In genomic region chr10:119177708-119178370, GRCh38 we compare ENCODE assay signal across 8 cellular contexts. TPM values are rescaled to one million over a fixed set of nuclear protein-coding genes. Genes with fewer than 3 reads are reported as not detected.
DNase-seq lines count a peak whose midpoint lies in the region; ATAC-seq and TF ChIP-seq lines count a peak whose summit lies in the region.

No MANE protein-coding gene starts in this region.

- TF ChIP-seq POLR2A in adrenal gland (IDR thresholded peaks at IDR 0.05) (no peak), stomach (IDR thresholded peaks at IDR 0.05) (no peak)

- H3K4me1 ChIP-seq in KMS-11 (ENCODE audit: low read depth, poor library complexity, severe bottlenecking), result peaks cover 24% of the 10 kb centered on the region
- peaks cover 10 to 37% of the 10 kb centered on the region in 2 donors for H3K4me1 ChIP-seq in adrenal gland (replicated peaks in 1 of 2)
- peaks cover 5 to 23% of the 10 kb centered on the region in 2 donors for H3K4me1 ChIP-seq in left lung
- H3K4me1 ChIP-seq in stomach, result peaks cover 9 to 48% (median 30%) of the 10 kb centered on the region in 4 donors

- H3K9me3 ChIP-seq in adrenal gland (replicated peaks in 1 of 3) (no peaks in the 10 kb centered on the region), left lung (no peaks in the 10 kb centered on the region), stomach (no peaks in the 10 kb centered on the region)

- in situ Hi-C loops in ACHN (cut with HindIII; ENCODE audit: low pct_ligation_motif_present, low pct_unique_long_range_greater_than_20kb, low sequenced_read_pairs), result no loop called here

- H3K9ac ChIP-seq in KMS-11, result peak overlapping the region; percentile 73

- H2AFZ ChIP-seq in KMS-11 (ENCODE audit: low read depth), result peak overlapping the region; percentile 60

- peak overlapping the region; percentile 48 for H3K27ac ChIP-seq in KMS-11
- H3K27ac ChIP-seq in adrenal gland, result peak overlapping the region in 4 of 5 donors; percentile 47 to 98 (median 88)
- H3K27ac ChIP-seq in left lung, result peak overlapping the region; percentile 84 to 90
- H3K27ac ChIP-seq in stomach, result peak overlapping the region; percentile 86 to 96 (median 94)

- H3K79me2 ChIP-seq in KMS-11 (ENCODE audit: insufficient read depth, low read depth), result peaks cover 29% of the 10 kb centered on the region

- intact Hi-C loops in adrenal gland (cut with DNase I) (no loop called here), left lung (cut with DNase I) (no loop called here), stomach (cut with DNase I; ENCODE audit: low total_unique reads) (no loop called here)

- no peak for TF ChIP-seq CTCF in KMS-11 (conservative IDR thresholded peaks at IDR 0.05; ENCODE audit: low read depth, low read length)
- no peak for TF ChIP-seq CTCF in adrenal gland (IDR thresholded peaks at IDR 0.05)
- TF ChIP-seq CTCF in left lung (IDR thresholded peaks at IDR 0.05), result no peak
- no peak for TF ChIP-seq CTCF in stomach (IDR thresholded peaks at IDR 0.05)

- WGBS in adrenal gland, 4 donors, result 20 to 22% (median 21%) methylated on average over 21 of the region's 21 CpGs
- 6 to 18% (median 7%) methylated on average over 21 of the region's 21 CpGs for WGBS in stomach, 5 donors

- H3K36me3 ChIP-seq in KMS-11 (ENCODE audit: insufficient read depth) (no peaks in the 10 kb centered on the region), adrenal gland (replicated peaks in 1 of 2) (peaks cover 0 to 17% of the 10 kb centered on the region in 2 donors), left lung (peaks cover under 1 to 27% of the 10 kb centered on the region in 2 donors), stomach (peaks cover 20 to 40% (median 31%) of the 10 kb centered on the region in 4 donors)

- H3K27me3 ChIP-seq in KMS-11 (ENCODE audit: insufficient read depth, low read depth), result no peaks in the 10 kb centered on the region
- no peaks in the 10 kb centered on the region for H3K27me3 ChIP-seq in adrenal gland
- H3K27me3 ChIP-seq in left lung, result no peaks in the 10 kb centered on the region
- H3K27me3 ChIP-seq in stomach, result no peaks in the 10 kb centered on the region

- peak overlapping the region; percentile 83 for H3K4me2 ChIP-seq in KMS-11

- H3K4me3 ChIP-seq in KMS-11 (IDR thresholded peaks at IDR 0.05; ENCODE audit: insufficient read depth, low read depth, low read length) (no peak overlapping the region), adrenal gland (peak overlapping the region; percentile 20 to 89 (median 61)), left lung (peak overlapping the region; percentile 73 to 80), stomach (peak overlapping the region; percentile 54 to 94 (median 84))

- ATAC-seq in left lung, result peak; percentile 34

- no peaks in the 10 kb centered on the region for H4K20me1 ChIP-seq in KMS-11 (ENCODE audit: insufficient read depth)

- TF ChIP-seq EP300 in stomach (IDR thresholded peaks at IDR 0.05), result no peak

- peak; percentile 11 for DNase-seq in activated T-cell treated with anti-CD3 and anti-CD28 coated beads for 1 hour (ENCODE audit: low read depth)
- no peak for DNase-seq in activated T-cell treated with anti-CD3 and anti-CD28 coated beads, Interleukin-2, amount 50 U/mL, for 1 hour
- DNase-seq in adrenal gland, result peak in 2 of 7 donors; percentile 22 to 28
- no peak for DNase-seq in left lung
- DNase-seq in stomach, result no peak
- DNase-seq in amniotic stem cell (lab: John Stamatoyannopoulos, UW), result no peak
- DNase-seq in ACHN, result no peak

RNA-seq across cellular contexts. Expression of gene PRDX3, which starts 0.8 kb away (rescaled TPM):
- total RNA-seq in adrenal gland (100 to 1,000 TPM; 306 to 628 (median 425) TPM), left lung (100 to 1,000 TPM; 122 to 123 TPM), stomach (100 to 1,000 TPM in 2 of 5 donors, 10 to 100 TPM in 3; 11.9 to 163 (median 91.7) TPM)
- polyA plus RNA-seq in adrenal gland (100 to 1,000 TPM; 150 to 596 (median 200) TPM), stomach (100 to 1,000 TPM in 2 of 3 donors, 10 to 100 TPM in 1; 88.9 to 146 (median 144) TPM)

RNA-seq across cellular contexts. Expression of gene SFXN4, which starts 12.3 kb away (rescaled TPM):
- 10 to 100 TPM; 31.0 to 55.7 (median 45.8) TPM for total RNA-seq in adrenal gland
- polyA plus RNA-seq in adrenal gland, result 100 to 1,000 TPM in 2 of 3 donors, 10 to 100 TPM in 1; 53.6 to 135 (median 102) TPM
- 10 to 100 TPM; 13.2 to 23.1 TPM for total RNA-seq in left lung
- total RNA-seq in stomach, result 10 to 100 TPM in 4 of 5 donors, 1 to 10 TPM in 1; 2.7 to 72.7 (median 15.8) TPM
- polyA plus RNA-seq in stomach, result 10 to 100 TPM; 32.4 to 50.6 (median 36.8) TPM

RNA-seq across cellular contexts. Expression of gene GRK5, which starts 29.5 kb away (rescaled TPM):
- total RNA-seq in adrenal gland, result 10 to 100 TPM; 13.8 to 96.4 (median 21.5) TPM
- 10 to 100 TPM in 1 of 3 donors, 1 to 10 TPM in 2; 9.3 to 68.4 (median 9.8) TPM for polyA plus RNA-seq in adrenal gland
- total RNA-seq in left lung, result 10 to 100 TPM; 34.6 to 39.2 TPM
- 10 to 100 TPM; 18.1 to 56.2 (median 31.9) TPM for total RNA-seq in stomach
- 10 to 100 TPM; 10.9 to 95.9 (median 61.0) TPM for polyA plus RNA-seq in stomach
